In genomic region chr5:68070641-68071191, GRCh38 we compare ENCODE assay signal across 1 cellular context.
TF ChIP-seq lines count a peak whose summit lies in the region.

No MANE protein-coding gene starts in this region.

TF ChIP-seq in GM12878, 131 proteins besides CTCF, POLR2A, EP300 and RAD21 (continued from another document):
- TF ChIP-seq BRCA1 (IDR thresholded peaks at IDR 0.05; ENCODE audit: low read depth, low read length), result no peak
- TF ChIP-seq PAX5 (IDR thresholded peaks at IDR 0.05; ENCODE audit: borderline replicate concordance, low read depth, low read length), result peak; percentile 56; the same call in 1 of the 2 replicates
- peak; percentile 95 for TF ChIP-seq RUNX3 (IDR thresholded peaks at IDR 0.05; ENCODE audit: low read length)
- peak; percentile 90 for TF ChIP-seq EED (IDR thresholded peaks at IDR 0.05; ENCODE audit: low read depth)
- TF ChIP-seq YY1 (IDR thresholded peaks at IDR 0.05; ENCODE audit: low read depth, low read length), result 0 out of 2 replicates have a peak, but pooled peaks have one; percentile 41
- peak; percentile 61; the same call in 1 of the 2 replicates for TF ChIP-seq RELB (IDR thresholded peaks at IDR 0.05; ENCODE audit: low read depth)
- TF ChIP-seq GABPA (IDR thresholded peaks at IDR 0.05; ENCODE audit: low read depth), result peak; percentile 66
- no peak for TF ChIP-seq CHD2 (IDR thresholded peaks at IDR 0.05; ENCODE audit: borderline replicate concordance, low read depth, low read length)
- peak; percentile 72 for TF ChIP-seq MTA2 (IDR thresholded peaks at IDR 0.05; ENCODE audit: low read depth)
- peak; percentile 62; the same call in 1 of the 2 replicates for TF ChIP-seq PML (IDR thresholded peaks at IDR 0.05; ENCODE audit: low read length)
- peak; percentile 57 for TF ChIP-seq RELA (IDR thresholded peaks at IDR 0.05; ENCODE audit: borderline replicate concordance, partially characterized antibody)
- 0 out of 2 replicates have a peak, but pooled peaks have one; percentile 26 for TF ChIP-seq IKZF1 (conservative IDR thresholded peaks at IDR 0.05)
- TF ChIP-seq, protein P1, sequence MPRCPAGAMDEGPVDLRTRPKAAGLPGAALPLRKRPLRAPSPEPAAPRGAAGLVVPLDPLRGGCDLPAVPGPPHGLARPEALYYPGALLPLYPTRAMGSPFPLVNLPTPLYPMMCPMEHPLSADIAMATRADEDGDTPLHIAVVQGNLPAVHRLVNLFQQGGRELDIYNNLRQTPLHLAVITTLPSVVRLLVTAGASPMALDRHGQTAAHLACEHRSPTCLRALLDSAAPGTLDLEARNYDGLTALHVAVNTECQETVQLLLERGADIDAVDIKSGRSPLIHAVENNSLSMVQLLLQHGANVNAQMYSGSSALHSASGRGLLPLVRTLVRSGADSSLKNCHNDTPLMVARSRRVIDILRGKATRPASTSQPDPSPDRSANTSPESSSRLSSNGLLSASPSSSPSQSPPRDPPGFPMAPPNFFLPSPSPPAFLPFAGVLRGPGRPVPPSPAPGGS (IDR thresholded peaks at IDR 0.05; ENCODE audit: borderline replicate concordance, insufficient read depth, low read depth, low read length, poor library complexity, severe bottlenecking), result no peak
- peak; percentile 78 to 89 for TF ChIP-seq BHLHE40 (IDR thresholded peaks at IDR 0.05; ENCODE audit: borderline replicate concordance in 1 of 2, low read depth in 2 of 2, low read length in 1 of 2)
- peak; percentile 61 for TF ChIP-seq NR2F1 (conservative IDR thresholded peaks at IDR 0.05)
- peak; percentile 97 for TF ChIP-seq ZNF217 (IDR thresholded peaks at IDR 0.05)
- peak; percentile 68; the same call in 1 of the 2 replicates for TF ChIP-seq MTA3 (IDR thresholded peaks at IDR 0.05; ENCODE audit: borderline replicate concordance, low read length)
- TF ChIP-seq FOXM1 (IDR thresholded peaks at IDR 0.05; ENCODE audit: low read depth, low read length), result peak; percentile 92
- peak; percentile 51 for TF ChIP-seq PKNOX1 (IDR thresholded peaks at IDR 0.05)
- TF ChIP-seq CBX5 (IDR thresholded peaks at IDR 0.05; ENCODE audit: low read depth), result peak; percentile 63; the same call in 1 of the 2 replicates
- peak; percentile 72; the same call in 1 of the 2 replicates for TF ChIP-seq ZBED1 (IDR thresholded peaks at IDR 0.05; ENCODE audit: borderline replicate concordance)
- TF ChIP-seq MEF2A (IDR thresholded peaks at IDR 0.05; ENCODE audit: insufficient read depth, low read depth, low read length), result peak; percentile 66
- TF ChIP-seq, protein P2, sequence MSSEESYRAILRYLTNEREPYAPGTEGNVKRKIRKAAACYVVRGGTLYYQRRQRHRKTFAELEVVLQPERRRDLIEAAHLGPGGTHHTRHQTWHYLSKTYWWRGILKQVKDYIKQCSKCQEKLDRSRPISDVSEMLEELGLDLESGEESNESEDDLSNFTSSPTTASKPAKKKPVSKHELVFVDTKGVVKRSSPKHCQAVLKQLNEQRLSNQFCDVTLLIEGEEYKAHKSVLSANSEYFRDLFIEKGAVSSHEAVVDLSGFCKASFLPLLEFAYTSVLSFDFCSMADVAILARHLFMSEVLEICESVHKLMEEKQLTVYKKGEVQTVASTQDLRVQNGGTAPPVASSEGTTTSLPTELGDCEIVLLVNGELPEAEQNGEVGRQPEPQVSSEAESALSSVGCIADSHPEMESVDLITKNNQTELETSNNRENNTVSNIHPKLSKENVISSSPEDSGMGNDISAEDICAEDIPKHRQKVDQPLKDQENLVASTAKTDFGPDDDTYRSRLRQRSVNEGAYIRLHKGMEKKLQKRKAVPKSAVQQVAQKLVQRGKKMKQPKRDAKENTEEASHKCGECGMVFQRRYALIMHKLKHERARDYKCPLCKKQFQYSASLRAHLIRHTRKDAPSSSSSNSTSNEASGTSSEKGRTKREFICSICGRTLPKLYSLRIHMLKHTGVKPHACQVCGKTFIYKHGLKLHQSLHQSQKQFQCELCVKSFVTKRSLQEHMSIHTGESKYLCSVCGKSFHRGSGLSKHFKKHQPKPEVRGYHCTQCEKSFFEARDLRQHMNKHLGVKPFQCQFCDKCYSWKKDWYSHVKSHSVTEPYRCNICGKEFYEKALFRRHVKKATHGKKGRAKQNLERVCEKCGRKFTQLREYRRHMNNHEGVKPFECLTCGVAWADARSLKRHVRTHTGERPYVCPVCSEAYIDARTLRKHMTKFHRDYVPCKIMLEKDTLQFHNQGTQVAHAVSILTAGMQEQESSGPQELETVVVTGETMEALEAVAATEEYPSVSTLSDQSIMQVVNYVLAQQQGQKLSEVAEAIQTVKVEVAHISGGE (CRISPR knock-in tag; IDR thresholded peaks at IDR 0.05), result no peak
- no peak; the same call in 1 of the 2 replicates for TF ChIP-seq RCOR1 (conservative IDR thresholded peaks at IDR 0.05; ENCODE audit: low read depth, low read length)
- 0 out of 2 replicates have a peak, but pooled peaks have one; percentile 53 for TF ChIP-seq TCF7 (IDR thresholded peaks at IDR 0.05; ENCODE audit: borderline replicate concordance)
- peak; percentile 46; the same call in 1 of the 2 replicates for TF ChIP-seq BCL11A (IDR thresholded peaks at IDR 0.05; ENCODE audit: low read depth, low read length)
- peak; percentile 98 for TF ChIP-seq JUNB (IDR thresholded peaks at IDR 0.05)
- TF ChIP-seq, protein P3, sequence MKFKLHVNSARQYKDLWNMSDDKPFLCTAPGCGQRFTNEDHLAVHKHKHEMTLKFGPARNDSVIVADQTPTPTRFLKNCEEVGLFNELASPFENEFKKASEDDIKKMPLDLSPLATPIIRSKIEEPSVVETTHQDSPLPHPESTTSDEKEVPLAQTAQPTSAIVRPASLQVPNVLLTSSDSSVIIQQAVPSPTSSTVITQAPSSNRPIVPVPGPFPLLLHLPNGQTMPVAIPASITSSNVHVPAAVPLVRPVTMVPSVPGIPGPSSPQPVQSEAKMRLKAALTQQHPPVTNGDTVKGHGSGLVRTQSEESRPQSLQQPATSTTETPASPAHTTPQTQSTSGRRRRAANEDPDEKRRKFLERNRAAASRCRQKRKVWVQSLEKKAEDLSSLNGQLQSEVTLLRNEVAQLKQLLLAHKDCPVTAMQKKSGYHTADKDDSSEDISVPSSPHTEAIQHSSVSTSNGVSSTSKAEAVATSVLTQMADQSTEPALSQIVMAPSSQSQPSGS (IDR thresholded peaks at IDR 0.05; ENCODE audit: low read length), result peak; percentile 86
- TF ChIP-seq, protein P4, sequence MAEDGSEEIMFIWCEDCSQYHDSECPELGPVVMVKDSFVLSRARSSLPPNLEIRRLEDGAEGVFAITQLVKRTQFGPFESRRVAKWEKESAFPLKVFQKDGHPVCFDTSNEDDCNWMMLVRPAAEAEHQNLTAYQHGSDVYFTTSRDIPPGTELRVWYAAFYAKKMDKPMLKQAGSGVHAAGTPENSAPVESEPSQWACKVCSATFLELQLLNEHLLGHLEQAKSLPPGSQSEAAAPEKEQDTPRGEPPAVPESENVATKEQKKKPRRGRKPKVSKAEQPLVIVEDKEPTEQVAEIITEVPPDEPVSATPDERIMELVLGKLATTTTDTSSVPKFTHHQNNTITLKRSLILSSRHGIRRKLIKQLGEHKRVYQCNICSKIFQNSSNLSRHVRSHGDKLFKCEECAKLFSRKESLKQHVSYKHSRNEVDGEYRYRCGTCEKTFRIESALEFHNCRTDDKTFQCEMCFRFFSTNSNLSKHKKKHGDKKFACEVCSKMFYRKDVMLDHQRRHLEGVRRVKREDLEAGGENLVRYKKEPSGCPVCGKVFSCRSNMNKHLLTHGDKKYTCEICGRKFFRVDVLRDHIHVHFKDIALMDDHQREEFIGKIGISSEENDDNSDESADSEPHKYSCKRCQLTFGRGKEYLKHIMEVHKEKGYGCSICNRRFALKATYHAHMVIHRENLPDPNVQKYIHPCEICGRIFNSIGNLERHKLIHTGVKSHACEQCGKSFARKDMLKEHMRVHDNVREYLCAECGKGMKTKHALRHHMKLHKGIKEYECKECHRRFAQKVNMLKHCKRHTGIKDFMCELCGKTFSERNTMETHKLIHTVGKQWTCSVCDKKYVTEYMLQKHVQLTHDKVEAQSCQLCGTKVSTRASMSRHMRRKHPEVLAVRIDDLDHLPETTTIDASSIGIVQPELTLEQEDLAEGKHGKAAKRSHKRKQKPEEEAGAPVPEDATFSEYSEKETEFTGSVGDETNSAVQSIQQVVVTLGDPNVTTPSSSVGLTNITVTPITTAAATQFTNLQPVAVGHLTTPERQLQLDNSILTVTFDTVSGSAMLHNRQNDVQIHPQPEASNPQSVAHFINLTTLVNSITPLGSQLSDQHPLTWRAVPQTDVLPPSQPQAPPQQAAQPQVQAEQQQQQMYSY (CRISPR knock-in tag; IDR thresholded peaks at IDR 0.05), result no peak
- TF ChIP-seq MEF2B (IDR thresholded peaks at IDR 0.05; ENCODE audit: partially characterized antibody, poor library complexity, severe bottlenecking), result peak; percentile 84
- peak; percentile 53 for TF ChIP-seq ATF7 (IDR thresholded peaks at IDR 0.05; ENCODE audit: low read depth)
- no peak for TF ChIP-seq GATAD2B (conservative IDR thresholded peaks at IDR 0.05; ENCODE audit: low read depth)
- peak; percentile 64; the same call in 1 of the 2 replicates for TF ChIP-seq CREM (IDR thresholded peaks at IDR 0.05; ENCODE audit: low read depth)
- TF ChIP-seq IRF4 (IDR thresholded peaks at IDR 0.05; ENCODE audit: low read depth, low read length), result peak; percentile 59; the same call in 1 of the 2 replicates
- peak; percentile 81; the same call in 1 of the 3 replicates for TF ChIP-seq POU2F2 (IDR thresholded peaks at IDR 0.05; ENCODE audit: borderline replicate concordance, low read depth, low read length)
- peak; percentile 67; the same call in 1 of the 2 replicates for TF ChIP-seq SREBF1 (IDR thresholded peaks at IDR 0.05; ENCODE audit: low read length)
- TF ChIP-seq IKZF2 (IDR thresholded peaks at IDR 0.05), result peak; percentile 60 to 68
- TF ChIP-seq TCF12 (IDR thresholded peaks at IDR 0.05; ENCODE audit: low read depth, low read length), result no peak
- peak; percentile 57 for TF ChIP-seq SKIL (IDR thresholded peaks at IDR 0.05; ENCODE audit: low read depth, poor library complexity, severe bottlenecking)
- peak; percentile 67 for TF ChIP-seq CREB1 (IDR thresholded peaks at IDR 0.05; ENCODE audit: low read depth)
- peak; percentile 97 for TF ChIP-seq NFIC (IDR thresholded peaks at IDR 0.05; ENCODE audit: low read depth, low read length)
- peak; percentile 64; the same call in 1 of the 2 replicates for TF ChIP-seq RAD51 (IDR thresholded peaks at IDR 0.05)
